10 cellular contexts compared by ENCODE assay signal in the genomic region with DNA sequence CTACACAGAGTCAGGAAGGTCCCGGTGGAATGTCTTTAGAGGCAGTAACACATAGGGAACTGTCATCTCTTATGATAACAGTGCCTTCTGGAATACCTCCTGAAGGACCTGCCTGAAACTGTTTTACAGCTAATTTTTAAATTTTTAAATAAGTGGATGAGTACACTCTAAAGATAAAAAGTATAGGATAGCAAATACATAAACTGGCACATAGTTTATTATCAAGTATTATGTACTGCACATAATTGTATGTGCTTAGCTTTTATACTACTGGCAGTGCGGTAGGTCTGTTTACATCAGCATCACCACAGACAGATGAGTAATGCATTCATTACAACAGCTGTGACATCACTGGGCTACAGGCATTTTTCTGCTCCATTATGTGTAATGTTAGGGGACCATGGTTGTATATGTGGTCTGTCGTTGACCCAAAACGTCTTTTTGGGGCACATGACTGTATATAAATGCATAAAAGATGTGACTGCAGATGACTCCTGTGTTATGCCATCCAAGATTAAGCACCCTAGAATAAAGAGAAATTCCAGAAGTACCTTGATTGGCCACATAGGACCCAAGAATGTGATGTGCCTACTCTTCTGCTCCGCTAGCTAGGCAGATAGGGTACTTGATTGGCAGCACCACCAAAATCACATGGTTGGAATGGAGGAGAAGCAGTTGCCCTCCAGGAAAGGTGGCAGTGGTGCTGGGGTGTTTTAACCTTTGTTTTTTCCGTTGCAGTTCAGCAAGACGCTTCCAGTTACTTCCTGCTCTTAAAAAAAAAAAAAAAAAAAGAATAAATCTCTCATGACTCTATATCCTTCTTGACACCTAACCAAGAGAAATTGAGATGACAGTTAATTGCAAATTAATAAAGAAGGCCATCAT. TPM values are rescaled to one million over a fixed set of nuclear protein-coding genes. Genes with fewer than 3 reads are reported as not detected.
DNase-seq lines count a peak whose midpoint lies in the region; ATAC-seq and TF ChIP-seq lines count a peak whose summit lies in the region.
"Had no signal": no experiment of that assay in that cellular context is flagged by ENCODE, and none has a peak within 500 bp of the region (broad histone marks: within the 10 kb centered on the region; RNA-seq: fewer than 3 reads in every experiment).

No MANE protein-coding gene starts in this region.

- TF ChIP-seq EP300 in tibial nerve (IDR thresholded peaks at IDR 0.05) = no peak

- in situ Hi-C loops in GM23248 (cut with MboI) = no loop called here

- no peaks in the 10 kb centered on the region for H3K9me2 ChIP-seq in GM23248 (ENCODE audit: insufficient read depth)

- peaks cover 6% of the 10 kb centered on the region; the same call in 1 of the 2 replicates for H3K4me1 ChIP-seq in GM23248 (ENCODE audit: insufficient read depth)
- peaks cover 0 to 20% (median 9%) of the 10 kb centered on the region in 4 donors for H3K4me1 ChIP-seq in tibial nerve

- no peak for TF ChIP-seq POLR2A in tibial nerve (IDR thresholded peaks at IDR 0.05)

- H3K36me3 ChIP-seq in GM23248 (ENCODE audit: low read depth) = no peaks in the 10 kb centered on the region
- peaks cover 0 to 3% (median 0%) of the 10 kb centered on the region in 3 donors for H3K36me3 ChIP-seq in tibial nerve

- H3K27ac Mint-ChIP-seq in activated T-helper 1 cell treated with anti-CD3 and anti-CD28 coated beads, Interleukin-12 subunit alpha, Interleukin-12 subunit beta, Interleukin-2, Interleukin-4 antibody, amounts not matched to agents 30 ng/mL and 10 ng/mL and 1 ng/mL, durations not matched to agents 14 hours and 24 hours and 36 hours = peak overlapping the region; percentile 71

- H3K4me1 Mint-ChIP-seq in activated T-helper 1 cell treated with anti-CD3 and anti-CD28 coated beads, Interleukin-12 subunit alpha, Interleukin-12 subunit beta, Interleukin-2, Interleukin-4 antibody, amounts not matched to agents 30 ng/mL and 10 ng/mL and 1 ng/mL, durations not matched to agents 14 hours and 24 hours and 36 hours (ENCODE audit: low read depth) = peaks cover 74% of the 10 kb centered on the region

- no peak overlapping the region for H3K4me2 ChIP-seq in GM23248 (ENCODE audit: unreplicated experiment)

- H3K27me3 ChIP-seq in GM23248 (replicated peaks; ENCODE audit: insufficient read depth) (no peaks in the 10 kb centered on the region), tibial nerve (no peaks in the 10 kb centered on the region)

- 78 to 83% methylated on average over 7 of the region's 7 CpGs for WGBS in GM23248 (ENCODE audit: low coverage in 1 of 2, low lambda C conversion rate in 2 of 2, missing lambda C conversion rate in 2 of 2), 2 experiments
- 77 to 82% methylated on average over 7 of the region's 7 CpGs for WGBS in tibial nerve, 2 donors

- ATAC-seq in GM21526 (IDR thresholded peaks at IDR 0.05; ENCODE audit: low FRiP score, unreplicated experiment) (no peak), HG03457 (IDR thresholded peaks at IDR 0.05; ENCODE audit: unreplicated experiment) (no peak)

- no peak overlapping the region for H3K9ac ChIP-seq in GM23248

- H3K9me3 ChIP-seq in GM23248 (ENCODE audit: low read depth) (no peaks in the 10 kb centered on the region), tibial nerve (no peaks in the 10 kb centered on the region)

- H4K20me1 ChIP-seq in GM23248 (ENCODE audit: insufficient read depth) = no peaks in the 10 kb centered on the region

- H3K9me3 Mint-ChIP-seq in activated T-helper 1 cell treated with anti-CD3 and anti-CD28 coated beads, Interleukin-12 subunit alpha, Interleukin-12 subunit beta, Interleukin-2, Interleukin-4 antibody, amounts not matched to agents 30 ng/mL and 10 ng/mL and 1 ng/mL, durations not matched to agents 14 hours and 24 hours and 36 hours = no peaks in the 10 kb centered on the region

- peak; percentile 53 for DNase-seq in AG10803 (ENCODE audit: low read depth)
- DNase-seq in GM23248 = peak; percentile 77
- peak; percentile 36 for DNase-seq in activated T-helper 1 cell treated with anti-CD3 and anti-CD28 coated beads, Interleukin-12 subunit alpha, Interleukin-12 subunit beta, Interleukin-2, Interleukin-4 antibody, amounts not matched to agents 30 ng/mL and 10 ng/mL and 1 ng/mL, durations not matched to agents 14 hours and 24 hours and 36 hours (ENCODE audit: low spot score)
- peak; percentile 56 to 76 for DNase-seq in foreskin fibroblast
- no peak for DNase-seq in tibial nerve (ENCODE audit: low spot score in 2 of 2)
- DNase-seq in SHP77 (lab: John Stamatoyannopoulos, UW) = no peak
- DNase-seq: hippocampal formation, NCI-H1092 had no signal

- H3K4me3 Mint-ChIP-seq in activated T-helper 1 cell treated with anti-CD3 and anti-CD28 coated beads, Interleukin-12 subunit alpha, Interleukin-12 subunit beta, Interleukin-2, Interleukin-4 antibody, amounts not matched to agents 30 ng/mL and 10 ng/mL and 1 ng/mL, durations not matched to agents 14 hours and 24 hours and 36 hours = peak overlapping the region; percentile 58

- H3K4me3 ChIP-seq in AG10803 (ENCODE audit: low read length) = no peak overlapping the region
- H3K4me3 ChIP-seq in GM23248 = no peak overlapping the region
- H3K4me3 ChIP-seq in foreskin fibroblast (ENCODE audit: low read depth in 1 of 2, low read length in 2 of 2) = no peak overlapping the region
- no peak overlapping the region for H3K4me3 ChIP-seq in tibial nerve

- H3K79me2 ChIP-seq in GM23248 (ENCODE audit: insufficient read depth) = peaks cover 39% of the 10 kb centered on the region

- H2AFZ ChIP-seq in GM23248 = no peak overlapping the region

- H3K36me3 Mint-ChIP-seq in activated T-helper 1 cell treated with anti-CD3 and anti-CD28 coated beads, Interleukin-12 subunit alpha, Interleukin-12 subunit beta, Interleukin-2, Interleukin-4 antibody, amounts not matched to agents 30 ng/mL and 10 ng/mL and 1 ng/mL, durations not matched to agents 14 hours and 24 hours and 36 hours (ENCODE audit: low read depth) = peaks cover 18% of the 10 kb centered on the region

- H3K27ac ChIP-seq in GM23248 (no peak overlapping the region), tibial nerve (no peak overlapping the region)

- peaks cover 2% of the 10 kb centered on the region for H3K27me3 Mint-ChIP-seq in activated T-helper 1 cell treated with anti-CD3 and anti-CD28 coated beads, Interleukin-12 subunit alpha, Interleukin-12 subunit beta, Interleukin-2, Interleukin-4 antibody, amounts not matched to agents 30 ng/mL and 10 ng/mL and 1 ng/mL, durations not matched to agents 14 hours and 24 hours and 36 hours (ENCODE audit: insufficient read depth)

- TF ChIP-seq CTCF in AG10803 (conservative IDR thresholded peaks at IDR 0.05; ENCODE audit: low read length) (no peak), foreskin fibroblast (IDR thresholded peaks at IDR 0.05; ENCODE audit: low read depth, low read length) (no peak), tibial nerve (IDR thresholded peaks at IDR 0.05) (no peak)

- intact Hi-C loops in activated T-helper 1 cell treated with anti-CD3 and anti-CD28 coated beads, Interleukin-12 subunit alpha, Interleukin-12 subunit beta, Interleukin-2, Interleukin-4 antibody, amounts not matched to agents 30 ng/mL and 10 ng/mL and 1 ng/mL, durations not matched to agents 14 hours and 24 hours and 36 hours (cut with micrococcal nuclease) = loop anchor here (10.0 kb wide), 4 partner anchors 570 to 1960 kb away; partner anchors contain the start of genes ALG3, EEF1AKMT4 and TRA2B

- H3F3A ChIP-seq in GM23248 (ENCODE audit: insufficient read depth) = no peaks in the 10 kb centered on the region

RNA-seq across cellular contexts. Expression of gene VPS8, which starts 3.3 kb away (rescaled TPM):
- total RNA-seq in GM23248 (2014; rRNA removed; shearing (Covaris generic)) = 36.4 and 45.5 TPM in 2 replicates
- 17.0 and 17.8 TPM in 2 replicates for polyA plus RNA-seq in GM23248 (2016; fragmentation: Nextera tagmentation; extraction: Ambion mirVana)
- 37.8 and 40.3 TPM in 2 replicates for total RNA-seq in activated T-helper 1 cell treated with anti-CD3 and anti-CD28 coated beads, Interleukin-12 subunit alpha, Interleukin-12 subunit beta, Interleukin-2, Interleukin-4 antibody, amounts not matched to agents 30 ng/mL and 10 ng/mL and 1 ng/mL, durations not matched to agents 14 hours and 24 hours and 36 hours
- 10 to 100 TPM; 46.3 to 76.9 (median 59.3) TPM for total RNA-seq in tibial nerve

Comparison
In these comparisons a context has a peak if more than half of its experiments do, and no peak if none do; other contexts are left out.
1. DNase-seq: peak in AG10803 (single experiment), GM23248 (single experiment), activated T-helper 1 cell treated with anti-CD3 and anti-CD28 coated beads, Interleukin-12 subunit alpha, Interleukin-12 subunit beta, Interleukin-2, Interleukin-4 antibody, amounts not matched to agents 30 ng/mL and 10 ng/mL and 1 ng/mL, durations not matched to agents 14 hours and 24 hours and 36 hours (single experiment) and foreskin fibroblast (2 of 2); none in tibial nerve (0 of 2) and SHP77 (0 of 2).